Comparison of ENCODE assay signal across 7 cellular contexts in genomic region chr19:29665215-29665825, GRCh38. TPM values are rescaled to one million over a fixed set of nuclear protein-coding genes. Genes with fewer than 3 reads are reported as not detected.
DNase-seq lines count a peak whose midpoint lies in the region; ATAC-seq, FAIRE-seq and TF ChIP-seq lines count a peak whose summit lies in the region.

Gene PLEKHF1, plus strand, starts transcription at chr19:29665461. Its CDS starts 8,379 bp downstream, at chr19:29673840.

- H3K27me3 Mint-ChIP-seq in HFFc6 (ENCODE audit: insufficient read depth) (peaks cover 2% of the 10 kb centered on the region; the same call in 1 of the 2 replicates), astrocyte (ENCODE audit: low read depth, unreplicated experiment) (no peaks in the 10 kb centered on the region)

- peaks cover 3% of the 10 kb centered on the region for H3K79me2 ChIP-seq in astrocyte (ENCODE audit: insufficient read depth, low read length)

- H3K9me3 Mint-ChIP-seq in HFFc6: no peaks in the 10 kb centered on the region
- H3K9me3 Mint-ChIP-seq in astrocyte (ENCODE audit: unreplicated experiment): no peaks in the 10 kb centered on the region

- TF ChIP-seq CTCF in HFFc6 (IDR thresholded peaks at IDR 0.05) (no peak), astrocyte (IDR thresholded peaks at IDR 0.05; ENCODE audit: insufficient read depth, low read depth, low read length) (no peak), retinal pigment epithelial cell (conservative IDR thresholded peaks at IDR 0.05; ENCODE audit: low read depth, low read length) (no peak)

- peak within 1 kb of the TSS; percentile 34 for H3K27ac ChIP-seq in astrocyte (ENCODE audit: low read depth, low read length)

- peak within 1 kb of the TSS; percentile 98 for H3K27ac Mint-ChIP-seq in HFFc6
- peak within 1 kb of the TSS; percentile 91 for H3K27ac Mint-ChIP-seq in astrocyte (ENCODE audit: unreplicated experiment)

- no peaks in the 10 kb centered on the region for H3K27me3 ChIP-seq in astrocyte (ENCODE audit: insufficient read depth, low read length)

- peak within 1 kb of the TSS; percentile 91 for H3K4me3 Mint-ChIP-seq in HFFc6
- peak within 1 kb of the TSS; percentile 88 for H3K4me3 Mint-ChIP-seq in astrocyte (ENCODE audit: unreplicated experiment)

- peak within 1 kb of the TSS; percentile 58 for H2AFZ ChIP-seq in astrocyte (ENCODE audit: low read depth, low read length)

- H3K36me3 Mint-ChIP-seq in HFFc6 (ENCODE audit: low read depth) (no peaks in the 10 kb centered on the region), astrocyte (ENCODE audit: low read depth, unreplicated experiment) (peaks cover 10% of the 10 kb centered on the region)

- H3K4me3 ChIP-seq in astrocyte (ENCODE audit: insufficient read depth, low read depth, low read length) (peak within 1 kb of the TSS; percentile 65), retinal pigment epithelial cell (ENCODE audit: low read length) (peak within 1 kb of the TSS; percentile 60)

- H3K4me2 ChIP-seq in astrocyte (ENCODE audit: low read length): peak within 1 kb of the TSS; percentile 82

- peak; percentile 94 for ATAC-seq in GM18498 (IDR thresholded peaks at IDR 0.05; ENCODE audit: unreplicated experiment)

- peaks cover 53% of the 10 kb centered on the region for H3K4me1 ChIP-seq in astrocyte (ENCODE audit: insufficient read depth, low read length)

- DNase-seq in HFFc6: peak; percentile 49
- DNase-seq in NAMALWA (ENCODE audit: low spot score): peak; percentile 80
- peak; percentile 77 for DNase-seq in T-helper 9 cell
- DNase-seq in astrocyte (ENCODE audit: low read depth): peak; percentile 35
- peak; percentile 77 to 88 for DNase-seq in hippocampal formation (lab: John Stamatoyannopoulos, UW)
- DNase-seq in retinal pigment epithelial cell (ENCODE audit: low read depth): no peak

- H3K9ac ChIP-seq in astrocyte (ENCODE audit: low read length): peak within 1 kb of the TSS; percentile 78

- no peaks in the 10 kb centered on the region for H3K36me3 ChIP-seq in astrocyte (ENCODE audit: insufficient read depth, low read length)

- no peak for FAIRE-seq in astrocyte (lab: Jason Lieb, UNC)

- H3K9me3 ChIP-seq in astrocyte (ENCODE audit: insufficient read depth, low read depth, low read length): no peaks in the 10 kb centered on the region

- H3K4me1 Mint-ChIP-seq in HFFc6 (ENCODE audit: low read depth) (peaks cover 43% of the 10 kb centered on the region), astrocyte (ENCODE audit: low read depth, unreplicated experiment) (peaks cover 42% of the 10 kb centered on the region)

- peaks cover 15% of the 10 kb centered on the region for H4K20me1 ChIP-seq in astrocyte (ENCODE audit: insufficient read depth, low read length)

RNA-seq across cellular contexts. Expression of gene PLEKHF1, which starts in this region (rescaled TPM):
- total RNA-seq in HFFc6 (2021; fragmentation: NEBNext Ultra II Directional; extraction: Animal tissue kit (Norgen Biotek cat#: 25700)): 1 to 10 TPM; 1.4 to 2.8 (median 2.6) TPM
- total RNA-seq in astrocyte: 10.8 and 13.1 TPM in 2 replicates
